ENCODE assay signal across 8 cellular contexts in the genomic region with DNA sequence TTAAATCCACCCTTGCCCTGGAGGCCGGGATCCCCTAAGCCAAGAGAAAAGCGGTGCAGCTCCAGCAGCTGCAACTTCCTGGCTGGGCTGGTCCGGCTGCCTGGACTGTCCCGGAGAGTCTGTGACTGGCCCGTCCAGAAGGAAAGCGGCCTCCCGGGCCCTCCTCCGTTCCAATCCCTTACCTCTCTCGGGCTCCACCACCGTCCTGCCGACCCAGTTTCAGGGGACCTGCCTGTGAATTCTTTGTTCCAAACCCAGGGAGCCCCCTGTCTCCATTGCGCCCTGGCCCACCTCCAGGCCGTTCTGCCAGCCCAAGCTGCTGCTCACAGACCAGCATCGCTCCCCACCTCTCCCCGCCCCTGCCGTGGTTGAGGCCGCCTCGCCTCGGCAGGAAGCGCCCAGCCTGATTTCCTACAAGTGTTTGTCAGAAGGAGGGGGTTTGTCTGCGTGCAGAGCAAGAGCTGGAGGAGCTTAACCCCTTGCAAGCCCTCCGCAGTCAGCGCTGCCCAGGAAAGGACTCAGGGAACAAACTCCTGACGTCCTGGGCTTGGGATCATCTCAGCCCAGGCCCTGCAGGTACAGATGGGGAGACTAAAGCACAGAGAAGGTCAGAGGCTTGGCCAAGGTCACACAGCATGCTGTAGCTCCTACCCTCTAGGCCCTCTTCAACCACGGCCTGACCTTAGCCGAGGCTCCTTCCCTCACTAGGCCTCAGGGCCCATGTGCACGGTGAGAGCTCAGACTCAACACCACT. TPM values are rescaled to one million over a fixed set of nuclear protein-coding genes. Genes with fewer than 3 reads are reported as not detected.
A peak's percentile ranks its signal among the peaks of the same experiment; 100 is the strongest.
DNase-seq lines count a peak whose midpoint lies in the region; ATAC-seq and TF ChIP-seq lines count a peak whose summit lies in the region.

A gene with protein sequence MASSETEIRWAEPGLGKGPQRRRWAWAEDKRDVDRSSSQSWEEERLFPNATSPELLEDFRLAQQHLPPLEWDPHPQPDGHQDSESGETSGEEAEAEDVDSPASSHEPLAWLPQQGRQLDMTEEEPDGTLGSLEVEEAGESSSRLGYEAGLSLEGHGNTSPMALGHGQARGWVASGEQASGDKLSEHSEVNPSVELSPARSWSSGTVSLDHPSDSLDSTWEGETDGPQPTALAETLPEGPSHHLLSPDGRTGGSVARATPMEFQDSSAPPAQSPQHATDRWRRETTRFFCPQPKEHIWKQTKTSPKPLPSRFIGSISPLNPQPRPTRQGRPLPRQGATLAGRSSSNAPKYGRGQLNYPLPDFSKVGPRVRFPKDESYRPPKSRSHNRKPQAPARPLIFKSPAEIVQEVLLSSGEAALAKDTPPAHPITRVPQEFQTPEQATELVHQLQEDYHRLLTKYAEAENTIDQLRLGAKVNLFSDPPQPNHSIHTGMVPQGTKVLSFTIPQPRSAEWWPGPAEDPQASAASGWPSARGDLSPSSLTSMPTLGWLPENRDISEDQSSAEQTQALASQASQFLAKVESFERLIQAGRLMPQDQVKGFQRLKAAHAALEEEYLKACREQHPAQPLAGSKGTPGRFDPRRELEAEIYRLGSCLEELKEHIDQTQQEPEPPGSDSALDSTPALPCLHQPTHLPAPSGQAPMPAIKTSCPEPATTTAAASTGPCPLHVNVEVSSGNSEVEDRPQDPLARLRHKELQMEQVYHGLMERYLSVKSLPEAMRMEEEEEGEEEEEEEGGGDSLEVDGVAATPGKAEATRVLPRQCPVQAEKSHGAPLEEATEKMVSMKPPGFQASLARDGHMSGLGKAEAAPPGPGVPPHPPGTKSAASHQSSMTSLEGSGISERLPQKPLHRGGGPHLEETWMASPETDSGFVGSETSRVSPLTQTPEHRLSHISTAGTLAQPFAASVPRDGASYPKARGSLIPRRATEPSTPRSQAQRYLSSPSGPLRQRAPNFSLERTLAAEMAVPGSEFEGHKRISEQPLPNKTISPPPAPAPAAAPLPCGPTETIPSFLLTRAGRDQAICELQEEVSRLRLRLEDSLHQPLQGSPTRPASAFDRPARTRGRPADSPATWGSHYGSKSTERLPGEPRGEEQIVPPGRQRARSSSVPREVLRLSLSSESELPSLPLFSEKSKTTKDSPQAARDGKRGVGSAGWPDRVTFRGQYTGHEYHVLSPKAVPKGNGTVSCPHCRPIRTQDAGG (N-terminal part only) (minus strand): TSS at position 305 of the 754 bp plus-strand sequence. CDS start 6,649 bp downstream, outside the sequence.

- H3K4me1 Mint-ChIP-seq in CD8-positive, alpha-beta memory T cell: peaks cover 64 to 80% (median 71%) of the 10 kb centered on the region in 3 donors
- peaks cover 67% of the 10 kb centered on the region for H3K4me1 Mint-ChIP-seq in nephron

- peak within 1 kb of the TSS; percentile 92 to 99 (median 96) for H3K4me3 Mint-ChIP-seq in CD8-positive, alpha-beta memory T cell
- peak within 1 kb of the TSS; percentile 90 to 95 (median 91) for H3K4me3 Mint-ChIP-seq in nephron

- peaks cover 73% of the 10 kb centered on the region for H3K4me1 ChIP-seq in CD8-positive, alpha-beta memory T cell (ENCODE audit: insufficient read depth, low read length)

- TF ChIP-seq CTCF in nephron (IDR thresholded peaks at IDR 0.05; ENCODE audit: unreplicated experiment in 3 of 3): no peak

- no peaks in the 10 kb centered on the region for H3K9me3 ChIP-seq in CD8-positive, alpha-beta memory T cell (ENCODE audit: low read length)

- H3K27me3 ChIP-seq in CD8-positive, alpha-beta memory T cell (ENCODE audit: insufficient read depth, low read length, poor library complexity, severe bottlenecking): no peaks in the 10 kb centered on the region

- peaks cover 11% of the 10 kb centered on the region for H3K36me3 ChIP-seq in CD8-positive, alpha-beta memory T cell (ENCODE audit: insufficient read depth, low read length)

- H3K27ac ChIP-seq in CD8-positive, alpha-beta memory T cell (ENCODE audit: low read depth, low read length): peak within 1 kb of the TSS; percentile 96

- no peak for ATAC-seq in GM18861 (IDR thresholded peaks at IDR 0.05; ENCODE audit: unreplicated experiment)

- H3K27ac Mint-ChIP-seq in CD8-positive, alpha-beta memory T cell: peak within 1 kb of the TSS; percentile 93 to 100 (median 98)
- H3K27ac Mint-ChIP-seq in nephron: peak within 1 kb of the TSS; percentile 96 to 98 (median 97)

- H3K4me3 ChIP-seq in CD8-positive, alpha-beta memory T cell (ENCODE audit: low read length): peak within 1 kb of the TSS; percentile 98

- POLR2A ChIA-PET in CD8-positive, alpha-beta memory T cell (lab: Charles Lee): interaction anchor here (0.7 to 13.0 kb wide), 15 partner anchors 8 to 203 kb away, joined by 3 to 341 read pairs (median 6); a partner anchor contains a TSS

- peaks cover 0 to 7% of the 10 kb centered on the region in 2 donors for H3K27me3 Mint-ChIP-seq in CD8-positive, alpha-beta memory T cell
- peaks cover 6% of the 10 kb centered on the region for H3K27me3 Mint-ChIP-seq in nephron (ENCODE audit: low read depth)

- DNase-seq in CD8-positive, alpha-beta memory T cell: peak; percentile 68 to 91 (median 86)
- DNase-seq in GOT3 (lab: John Stamatoyannopoulos, UW) (peak; percentile 41), NOMO-1 treated with DMSO at 0.1 percent for 48 hours (lab: John Stamatoyannopoulos, UW; ENCODE audit: unreplicated experiment) (peak; percentile 72), activated T-helper 1 cell treated with Interleukin-2 at 50 U/mL for 16 hours (ENCODE audit: low read depth) (peak; percentile 78), fibroblast of gingiva (ENCODE audit: low read depth) (peak; percentile 78)
- DNase-seq in stimulated activated naive CD4-positive, alpha-beta T cell treated with Interleukin-2 at 50 U/mL for 16 hours (lab: John Stamatoyannopoulos, UW): peak; percentile 82

- H3K36me3 Mint-ChIP-seq in CD8-positive, alpha-beta memory T cell: peaks cover 17 to 78% (median 24%) of the 10 kb centered on the region in 3 donors
- no peaks in the 10 kb centered on the region for H3K36me3 Mint-ChIP-seq in nephron (ENCODE audit: low read depth)

- H3K9me3 Mint-ChIP-seq in CD8-positive, alpha-beta memory T cell: peaks cover 0 to 9% (median 0%) of the 10 kb centered on the region in 5 donors
- H3K9me3 Mint-ChIP-seq in nephron: no peaks in the 10 kb centered on the region

- CTCF ChIA-PET in CD8-positive, alpha-beta memory T cell (lab: Charles Lee): interaction anchor here (0.6 to 12.1 kb wide), 14 partner anchors 9 to 266 kb away, joined by 3 to 245 read pairs (median 6); a partner anchor contains a TSS

RNA-seq across cellular contexts. Expression of the gene that starts here (rescaled TPM):
- total RNA-seq in CD8-positive, alpha-beta memory T cell: 100 to 1,000 TPM; 126 TPM
- 45.6 TPM for polyA plus RNA-seq in CD8-positive, alpha-beta memory T cell
